In the genomic region with DNA sequence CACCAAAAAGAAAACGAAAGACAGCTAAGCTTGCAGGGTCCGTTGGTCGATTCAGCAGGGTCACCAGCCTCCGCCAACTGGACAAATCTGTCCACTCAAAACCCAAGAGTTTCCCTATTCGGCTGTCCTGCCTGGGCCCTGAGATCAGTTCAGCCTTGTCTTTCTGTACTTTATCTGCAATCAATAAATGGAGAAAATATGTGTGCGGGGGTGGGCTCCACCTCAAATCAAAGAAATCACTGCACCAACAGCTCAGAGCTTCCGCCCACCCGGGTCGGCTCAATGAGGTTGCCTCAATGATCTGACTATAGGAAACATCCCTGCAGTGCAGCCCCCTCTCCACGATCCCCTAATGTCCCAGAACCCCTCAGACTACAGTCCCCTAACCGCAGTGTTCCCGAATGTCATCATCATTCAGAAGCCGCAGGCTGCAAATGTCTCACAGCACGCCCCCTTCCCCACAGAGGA, we compare ENCODE assay signal across 8 cellular contexts. TPM values are rescaled to one million over a fixed set of nuclear protein-coding genes. Genes with fewer than 3 reads are reported as not detected.
DNase-seq lines count a peak whose midpoint lies in the region; ATAC-seq, FAIRE-seq and TF ChIP-seq lines count a peak whose summit lies in the region.

No MANE protein-coding gene starts in this region.

- TF ChIP-seq CTCF in keratinocyte (optimal IDR thresholded peaks at IDR 0.05 in 1 of 3, IDR thresholded peaks at IDR 0.05 in 1 of 3, conservative IDR thresholded peaks at IDR 0.05 in 1 of 3; ENCODE audit: extremely low read depth in 1 of 3, insufficient read depth in 2 of 3, low read length in 3 of 3): no peak

- H3K27me3 ChIP-seq in keratinocyte (ENCODE audit: control insufficient read depth, extremely low read depth, insufficient read depth, low read length): no peaks in the 10 kb centered on the region

- peak overlapping the region; percentile 56 for H2AFZ ChIP-seq in keratinocyte (ENCODE audit: control insufficient read depth, low read length)

- peak overlapping the region; percentile 99 for H3K4me2 ChIP-seq in keratinocyte (ENCODE audit: control insufficient read depth, extremely low read depth, insufficient read depth, low read depth, low read length)

- no peaks in the 10 kb centered on the region for H3K9me1 ChIP-seq in keratinocyte (ENCODE audit: control insufficient read depth, extremely low read depth, insufficient read depth, low read length)

- ATAC-seq in GM18498 (IDR thresholded peaks at IDR 0.05; ENCODE audit: unreplicated experiment) (peak; percentile 12), HG03025 (IDR thresholded peaks at IDR 0.05; ENCODE audit: low FRiP score, unreplicated experiment) (peak; percentile 7), HG03442 (IDR thresholded peaks at IDR 0.05; ENCODE audit: unreplicated experiment) (no peak)

- peak; percentile 39 for DNase-seq in activated naive CD4-positive, alpha-beta T cell treated with anti-CD3 and anti-CD28 coated beads, Interleukin-2, amount 50 U/mL, for 16 hours
- DNase-seq in keratinocyte (ENCODE audit: low read depth, low spot score) (no peak), substantia nigra (lab: John Stamatoyannopoulos, UW) (no peak), NCI-H510A treated with DMSO at 0.1 percent for 48 hours (lab: John Stamatoyannopoulos, UW) (no peak)
- no peak for DNase-seq in activated CD4-positive, CD25-positive, alpha-beta regulatory T cell (lab: John Stamatoyannopoulos, UW)

- dilution Hi-C loops in keratinocyte (cut with MboI; ENCODE audit: extremely low pct_ligation_motif_present, low sequenced_read_pairs): no loop called here

- peak overlapping the region; percentile 89 for H3K9ac ChIP-seq in keratinocyte (ENCODE audit: control insufficient read depth, extremely low read depth, insufficient read depth, low read length)

- peaks cover 11 to 12% of the 10 kb centered on the region in 2 experiments for H3K36me3 ChIP-seq in keratinocyte (ENCODE audit: control insufficient read depth in 2 of 2, extremely low read depth in 1 of 2, insufficient read depth in 2 of 2, low read length in 2 of 2)

- peak overlapping the region; percentile 52 to 97 (median 95) for H3K4me3 ChIP-seq in keratinocyte (ENCODE audit: control insufficient read depth in 2 of 3, extremely low read depth in 1 of 3, insufficient read depth in 2 of 3, low read depth in 1 of 3, low read length in 3 of 3)

- H3K79me2 ChIP-seq in keratinocyte (ENCODE audit: control insufficient read depth, insufficient read depth, low read length): peaks cover 23% of the 10 kb centered on the region

- no peaks in the 10 kb centered on the region for H3K9me3 ChIP-seq in keratinocyte (ENCODE audit: control insufficient read depth, low read depth, low read length)

- H3K4me1 ChIP-seq in keratinocyte (ENCODE audit: control insufficient read depth, extremely low read depth, insufficient read depth, low read length): peaks cover 5% of the 10 kb centered on the region

- peak overlapping the region; percentile 60 for H3K27ac ChIP-seq in keratinocyte (ENCODE audit: control insufficient read depth, insufficient read depth, low read length)
- peak overlapping the region; percentile 93 for H3K27ac ChIP-seq in substantia nigra (ENCODE audit: low read depth, low read length, poor library complexity, severe bottlenecking)

- no peaks in the 10 kb centered on the region for H4K20me1 ChIP-seq in keratinocyte (ENCODE audit: control insufficient read depth, extremely low read depth, insufficient read depth, low read length)

- no peak for FAIRE-seq in keratinocyte (lab: Jason Lieb, UNC)

RNA-seq across cellular contexts. Expression of gene GGCX, which starts 0.4 kb away (rescaled TPM):
- 34.3 to 39.1 TPM (median 35.6 TPM) in 3 replicates for polyA plus RNA-seq in keratinocyte
- polyA plus RNA-seq in keratinocyte (2011; ENCODE audit: low read depth): 4.1 TPM
- 19.5 and 21.6 TPM in 2 replicates for polyA plus RNA-seq in keratinocyte (2011; cell fraction: cytosol; rRNA removed)
- 58.3 and 60.4 TPM in 2 replicates for polyA plus RNA-seq in keratinocyte (2011; cell fraction: nucleus; rRNA removed)
- 15.0 and 31.9 TPM in 2 replicates for polyA plus RNA-seq in keratinocyte (2012; ENCODE audit: low replicate concordance)
- polyA minus RNA-seq in keratinocyte: 63.9 to 70.2 TPM (median 64.7 TPM) in 3 replicates
- 19.8 TPM for polyA minus RNA-seq in keratinocyte (2011; cell fraction: cytosol; rRNA and poly(A)+ RNA removed)
- 54.3 and 79.6 TPM in 2 replicates for polyA minus RNA-seq in keratinocyte (2011; cell fraction: nucleus; rRNA and poly(A)+ RNA removed)

RNA-seq across cellular contexts. Expression of gene VAMP8, which starts 16.5 kb away (rescaled TPM):
- 291 to 385 TPM (median 323 TPM) in 3 replicates for polyA plus RNA-seq in keratinocyte
- polyA plus RNA-seq in keratinocyte (2011; ENCODE audit: low read depth): 115 TPM
- 423 and 525 TPM in 2 replicates for polyA plus RNA-seq in keratinocyte (2011; cell fraction: cytosol; rRNA removed)
- polyA plus RNA-seq in keratinocyte (2011; cell fraction: nucleus; rRNA removed): 184 and 200 TPM in 2 replicates
- polyA plus RNA-seq in keratinocyte (2012; ENCODE audit: low replicate concordance): 220 and 230 TPM in 2 replicates
- 45.8 to 108 TPM (median 86.7 TPM) in 3 replicates for polyA minus RNA-seq in keratinocyte
- 50.3 TPM for polyA minus RNA-seq in keratinocyte (2011; cell fraction: cytosol; rRNA and poly(A)+ RNA removed)
- 17.8 and 33.5 TPM in 2 replicates for polyA minus RNA-seq in keratinocyte (2011; cell fraction: nucleus; rRNA and poly(A)+ RNA removed)

RNA-seq across cellular contexts. Expression of gene MAT2A, which starts 21.9 kb away (rescaled TPM):
- polyA plus RNA-seq in keratinocyte: 304 to 353 TPM (median 304 TPM) in 3 replicates
- polyA plus RNA-seq in keratinocyte (2011; ENCODE audit: low read depth): 57.4 TPM
- polyA plus RNA-seq in keratinocyte (2011; cell fraction: cytosol; rRNA removed): 94.8 and 181 TPM in 2 replicates
- polyA plus RNA-seq in keratinocyte (2011; cell fraction: nucleus; rRNA removed): 658 and 880 TPM in 2 replicates
- 173 and 177 TPM in 2 replicates for polyA plus RNA-seq in keratinocyte (2012; ENCODE audit: low replicate concordance)
- 103 to 407 TPM (median 336 TPM) in 3 replicates for polyA minus RNA-seq in keratinocyte
- polyA minus RNA-seq in keratinocyte (2011; cell fraction: cytosol; rRNA and poly(A)+ RNA removed): 279 TPM
- polyA minus RNA-seq in keratinocyte (2011; cell fraction: nucleus; rRNA and poly(A)+ RNA removed): 276 and 293 TPM in 2 replicates

RNA-seq across cellular contexts. Expression of gene VAMP5, which starts 23.4 kb away (rescaled TPM):
- 9.3 to 24.1 TPM (median 11.0 TPM) in 3 replicates for polyA plus RNA-seq in keratinocyte
- polyA plus RNA-seq in keratinocyte (2011; ENCODE audit: low read depth): 4.6 TPM
- 14.2 and 17.5 TPM in 2 replicates for polyA plus RNA-seq in keratinocyte (2011; cell fraction: cytosol; rRNA removed)
- polyA plus RNA-seq in keratinocyte (2011; cell fraction: nucleus; rRNA removed): 18.0 and 24.5 TPM in 2 replicates
- 9.8 and 27.8 TPM in 2 replicates for polyA plus RNA-seq in keratinocyte (2012; ENCODE audit: low replicate concordance)
- 4.3 to 18.1 TPM (median 5.4 TPM) in 3 replicates for polyA minus RNA-seq in keratinocyte
- 7.5 TPM for polyA minus RNA-seq in keratinocyte (2011; cell fraction: cytosol; rRNA and poly(A)+ RNA removed)
- 2.3 TPM in 1 of 2 replicates, not detected in the other for polyA minus RNA-seq in keratinocyte (2011; cell fraction: nucleus; rRNA and poly(A)+ RNA removed)

RNA-seq across cellular contexts. Expression of gene RNF181, which starts 34.7 kb away (rescaled TPM):
- polyA plus RNA-seq in keratinocyte: 174 to 336 TPM (median 264 TPM) in 3 replicates
- 142 TPM for polyA plus RNA-seq in keratinocyte (2011; ENCODE audit: low read depth)
- polyA plus RNA-seq in keratinocyte (2011; cell fraction: cytosol; rRNA removed): 254 and 258 TPM in 2 replicates
- polyA plus RNA-seq in keratinocyte (2011; cell fraction: nucleus; rRNA removed): 174 and 184 TPM in 2 replicates
- polyA plus RNA-seq in keratinocyte (2012; ENCODE audit: low replicate concordance): 183 and 184 TPM in 2 replicates
- 91.5 to 161 TPM (median 143 TPM) in 3 replicates for polyA minus RNA-seq in keratinocyte
- 59.3 TPM for polyA minus RNA-seq in keratinocyte (2011; cell fraction: cytosol; rRNA and poly(A)+ RNA removed)
- polyA minus RNA-seq in keratinocyte (2011; cell fraction: nucleus; rRNA and poly(A)+ RNA removed): 36.0 and 45.8 TPM in 2 replicates
